ENCODE assay signal across 25 cellular contexts in the genomic region with DNA sequence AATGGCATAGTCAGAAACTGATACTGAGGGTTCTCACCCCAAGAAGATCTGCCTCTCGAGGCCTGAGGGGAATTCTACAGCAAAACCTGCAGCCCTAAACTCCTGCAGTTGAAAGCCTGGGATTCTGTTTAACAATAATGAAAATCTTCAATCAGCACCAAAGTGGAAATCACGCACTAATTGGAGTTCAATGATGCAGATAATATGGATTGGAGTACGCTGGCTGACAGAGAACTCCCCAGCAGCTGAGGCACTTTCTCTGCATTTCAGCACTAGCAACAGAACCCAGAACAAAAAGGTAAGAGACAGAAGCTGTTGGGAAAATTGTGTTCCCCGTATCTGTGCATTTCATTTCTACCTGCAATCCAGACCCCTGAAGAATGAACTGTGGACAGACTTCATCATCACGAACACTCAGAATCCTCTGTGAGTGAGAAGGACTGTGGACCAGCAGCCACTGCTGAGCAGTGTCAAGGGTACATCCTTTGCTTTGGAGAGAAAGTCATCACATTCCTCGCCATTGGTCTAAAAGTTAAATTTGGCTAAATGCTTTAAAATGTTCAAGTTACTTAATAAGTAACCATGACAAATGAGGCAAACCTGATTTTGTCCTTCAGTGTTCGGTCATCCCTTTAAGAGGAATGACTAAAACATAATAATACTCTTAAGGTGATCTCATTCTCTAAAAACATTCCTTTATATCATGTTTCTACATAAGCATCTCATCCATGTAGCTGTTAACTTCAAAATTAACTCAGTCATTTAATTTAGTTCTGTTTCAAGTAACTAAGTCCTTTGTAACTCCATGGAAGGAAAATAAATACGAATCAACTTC.
DNase-seq lines count a peak whose midpoint lies in the region; ATAC-seq and TF ChIP-seq lines count a peak whose summit lies in the region.
"Had no signal": no experiment of that assay in that cellular context is flagged by ENCODE, and none has a peak within 500 bp of the region (broad histone marks: within the 10 kb centered on the region; RNA-seq: fewer than 3 reads in every experiment).

No MANE protein-coding gene starts in this region.

- no peak overlapping the region for H3K27ac Mint-ChIP-seq in GM23338
- H3K27ac Mint-ChIP-seq in chondrocyte (ENCODE audit: unreplicated experiment) = peak overlapping the region; percentile 85
- H3K27ac Mint-ChIP-seq in immature natural killer cell = no peak overlapping the region
- H3K27ac Mint-ChIP-seq in naive thymus-derived CD8-positive, alpha-beta T cell = no peak overlapping the region
- H3K27ac Mint-ChIP-seq: activated naive CD4-positive, alpha-beta T cell treated with anti-CD3 and anti-CD28 coated beads, Interleukin-2, amount 50 U/mL, for 72 hours; activated T-helper 2 cell treated with anti-CD3 and anti-CD28 coated beads, Interferon-gamma antibody, Interleukin-2, Interleukin-4, amounts not matched to agents 10 μg/mL and 5 μg/mL and 100 μg/mL, durations not matched to agents 14 hours and 24 hours and 36 hours; CD14-positive monocyte; effector memory CD8-positive, alpha-beta T cell; stimulated activated naive CD8-positive, alpha-beta T cell treated with anti-CD3 and anti-CD28 coated beads, Interleukin-15, Interleukin-2, amounts not matched to agents 100 ng/mL and 50 ng/mL, for 24 hours had no signal

- POLR2A ChIA-PET in naive thymus-derived CD8-positive, alpha-beta T cell (lab: Charles Lee) = no interaction called here

- H3K36me3 Mint-ChIP-seq in GM23338 (ENCODE audit: low read depth) = peaks cover 20% of the 10 kb centered on the region
- H3K36me3 Mint-ChIP-seq in chondrocyte (ENCODE audit: low read depth) = no peaks in the 10 kb centered on the region
- no peaks in the 10 kb centered on the region for H3K36me3 Mint-ChIP-seq in immature natural killer cell
- H3K36me3 Mint-ChIP-seq in naive thymus-derived CD8-positive, alpha-beta T cell = peaks cover 0 to 6% (median 0%) of the 10 kb centered on the region in 3 donors
- H3K36me3 Mint-ChIP-seq: activated naive CD4-positive, alpha-beta T cell treated with anti-CD3 and anti-CD28 coated beads, Interleukin-2, amount 50 U/mL, for 72 hours; CD14-positive monocyte; IgD-negative memory B cell had no signal

- peak overlapping the region; percentile 47; the same call in 1 of the 2 replicates for H2AFZ ChIP-seq in GM23338

- no peak overlapping the region for H3K4me2 ChIP-seq in GM23338

- H3K9me2 ChIP-seq in GM23338 (ENCODE audit: insufficient read depth) = peaks cover 8% of the 10 kb centered on the region; the same call in 1 of the 2 replicates

- peaks cover 4% of the 10 kb centered on the region for H3K27me3 Mint-ChIP-seq in GM23338 (ENCODE audit: insufficient read depth, low read depth, poor library complexity)
- H3K27me3 Mint-ChIP-seq in chondrocyte (ENCODE audit: low read depth) = no peaks in the 10 kb centered on the region
- peaks cover 0 to 7% (median 0%) of the 10 kb centered on the region in 3 donors for H3K27me3 Mint-ChIP-seq in immature natural killer cell (ENCODE audit: low read depth in 3 of 3)
- peaks cover 0 to 16% (median 5%) of the 10 kb centered on the region in 5 donors for H3K27me3 Mint-ChIP-seq in naive thymus-derived CD8-positive, alpha-beta T cell

- H3F3A ChIP-seq in GM23338 (replicated peaks; ENCODE audit: low read depth) = no peaks in the 10 kb centered on the region

- H3K4me3 ChIP-seq in GM23338 (no peak overlapping the region), kidney epithelial cell (ENCODE audit: low read depth, low read length) (no peak overlapping the region)
- H3K4me3 ChIP-seq: esophagus muscularis mucosa, ovary, tibial artery had no signal

- no peak for ATAC-seq in GM23338
- ATAC-seq in naive thymus-derived CD8-positive, alpha-beta T cell = no peak
- ATAC-seq: activated naive CD4-positive, alpha-beta T cell treated with anti-CD3 and anti-CD28 coated beads, Interleukin-2, amount 50 U/mL, for 72 hours; effector memory CD8-positive, alpha-beta T cell; right cardiac atrium had no signal

- H4K20me1 ChIP-seq in GM23338 (replicated peaks; ENCODE audit: insufficient read depth) = no peaks in the 10 kb centered on the region

- H3K9me3 Mint-ChIP-seq in GM23338 = peaks cover 55% of the 10 kb centered on the region
- H3K9me3 Mint-ChIP-seq in chondrocyte (ENCODE audit: low read depth) = peaks cover 4% of the 10 kb centered on the region
- H3K9me3 Mint-ChIP-seq in immature natural killer cell = no peaks in the 10 kb centered on the region
- H3K9me3 Mint-ChIP-seq in naive thymus-derived CD8-positive, alpha-beta T cell = peaks cover 0 to 24% (median 2%) of the 10 kb centered on the region in 9 donors
- H3K9me3 Mint-ChIP-seq: activated T-helper 2 cell treated with anti-CD3 and anti-CD28 coated beads, Interferon-gamma antibody, Interleukin-2, Interleukin-4, amounts not matched to agents 10 μg/mL and 5 μg/mL and 100 μg/mL, durations not matched to agents 14 hours and 24 hours and 36 hours; effector memory CD8-positive, alpha-beta T cell had no signal

- H3K4me1 ChIP-seq in GM23338 (ENCODE audit: insufficient read depth) = no peaks in the 10 kb centered on the region
- H3K4me1 ChIP-seq: tibial artery had no signal

- no peak for DNase-seq in GM23338 (ENCODE audit: low spot score)
- no peak for DNase-seq in chondrocyte (ENCODE audit: low spot score)
- DNase-seq in kidney epithelial cell (ENCODE audit: low read depth) = peak; percentile 44
- peak; percentile 63 for DNase-seq in retina
- DNase-seq in NAMALWA (ENCODE audit: low spot score) = no peak
- DNase-seq in activated CD4-positive, alpha-beta T cell treated with anti-CD3 and anti-CD28 coated beads, Interleukin-2, amount 50 U/mL, for 1 hour = no peak
- DNase-seq in immature natural killer cell = no peak
- DNase-seq in naive thymus-derived CD8-positive, alpha-beta T cell = no peak
- DNase-seq: activated CD4-positive, alpha-beta T cell treated with anti-CD3 and anti-CD28 coated beads, Interleukin-2, amount 50 U/mL, for 4 hours; activated CD8-positive, alpha-beta memory T cell treated with anti-CD3 and anti-CD28 coated beads, Interleukin-2, amount 50 U/mL, for 4 hours; effector memory CD8-positive, alpha-beta T cell; left cardiac atrium; mesendoderm; NCI-H2081 treated with DMSO at 0.1 percent for 48 hours; NCI-H446 treated with DMSO at 0.1 percent for 48 hours; ovary; right cardiac atrium; T-helper 9 cell; tibial artery had no signal

- no peaks in the 10 kb centered on the region; the same call in 1 of the 2 replicates for H3K36me3 ChIP-seq in GM23338 (ENCODE audit: insufficient read depth)
- H3K36me3 ChIP-seq in kidney epithelial cell (ENCODE audit: control insufficient read depth, insufficient read depth, low read length) = no peaks in the 10 kb centered on the region
- H3K36me3 ChIP-seq: esophagus muscularis mucosa, ovary, tibial artery had no signal

- TF ChIP-seq CTCF in GM23338 (conservative IDR thresholded peaks at IDR 0.05; ENCODE audit: low read depth in 2 of 2) (no peak), chondrocyte (IDR thresholded peaks at IDR 0.05) (no peak), kidney epithelial cell (IDR thresholded peaks at IDR 0.05; ENCODE audit: insufficient read depth, low read length, poor library complexity, severe bottlenecking) (no peak)

- H3K27me3 ChIP-seq in GM23338 (ENCODE audit: insufficient read depth) (no peaks in the 10 kb centered on the region), kidney epithelial cell (ENCODE audit: control insufficient read depth, insufficient read depth, low read length) (no peaks in the 10 kb centered on the region)
- H3K27me3 ChIP-seq: esophagus muscularis mucosa, ovary, tibial artery had no signal

- no peaks in the 10 kb centered on the region for H3K79me2 ChIP-seq in GM23338 (replicated peaks; ENCODE audit: insufficient read depth)

- H3K4me1 Mint-ChIP-seq in GM23338 (no peaks in the 10 kb centered on the region), chondrocyte (ENCODE audit: low read depth) (peaks cover 25% of the 10 kb centered on the region), immature natural killer cell (no peaks in the 10 kb centered on the region)
- H3K4me1 Mint-ChIP-seq in naive thymus-derived CD8-positive, alpha-beta T cell = no peaks in the 10 kb centered on the region
- H3K4me1 Mint-ChIP-seq: CD14-positive monocyte, IgD-negative memory B cell had no signal

- H3K4me3 Mint-ChIP-seq in GM23338 (no peak overlapping the region), chondrocyte (ENCODE audit: unreplicated experiment) (no peak overlapping the region), immature natural killer cell (no peak overlapping the region)
- no peak overlapping the region for H3K4me3 Mint-ChIP-seq in naive thymus-derived CD8-positive, alpha-beta T cell
- H3K4me3 Mint-ChIP-seq: CD14-positive monocyte; effector memory CD8-positive, alpha-beta T cell; IgD-negative memory B cell; stimulated activated naive CD8-positive, alpha-beta T cell treated with anti-CD3 and anti-CD28 coated beads, Interleukin-15, Interleukin-2, amounts not matched to agents 100 ng/mL and 50 ng/mL, for 24 hours had no signal

- no peak overlapping the region for H3K27ac ChIP-seq in GM23338 (ENCODE audit: low read depth)
- H3K27ac ChIP-seq: ovary, tibial artery had no signal

TF ChIP-seq in GM23338, 12 proteins besides CTCF, POLR2A, EP300 and RAD21 (continues in another document):
- TF ChIP-seq CREB1 (CRISPR knock-in tag; IDR thresholded peaks at IDR 0.05; ENCODE audit: low read depth) = no peak
- TF ChIP-seq, protein P1, sequence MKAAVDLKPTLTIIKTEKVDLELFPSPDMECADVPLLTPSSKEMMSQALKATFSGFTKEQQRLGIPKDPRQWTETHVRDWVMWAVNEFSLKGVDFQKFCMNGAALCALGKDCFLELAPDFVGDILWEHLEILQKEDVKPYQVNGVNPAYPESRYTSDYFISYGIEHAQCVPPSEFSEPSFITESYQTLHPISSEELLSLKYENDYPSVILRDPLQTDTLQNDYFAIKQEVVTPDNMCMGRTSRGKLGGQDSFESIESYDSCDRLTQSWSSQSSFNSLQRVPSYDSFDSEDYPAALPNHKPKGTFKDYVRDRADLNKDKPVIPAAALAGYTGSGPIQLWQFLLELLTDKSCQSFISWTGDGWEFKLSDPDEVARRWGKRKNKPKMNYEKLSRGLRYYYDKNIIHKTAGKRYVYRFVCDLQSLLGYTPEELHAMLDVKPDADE (IDR thresholded peaks at IDR 0.05) = no peak

Comparison
In these comparisons a context has a peak if more than half of its experiments do, and no peak if none do; other contexts are left out.
1. DNase-seq: peak in kidney epithelial cell (single experiment) and retina (single experiment); none in GM23338 (single experiment), chondrocyte (single experiment), NAMALWA (single experiment), activated CD4-positive, alpha-beta T cell treated with anti-CD3 and anti-CD28 coated beads, Interleukin-2, amount 50 U/mL, for 1 hour (single experiment), immature natural killer cell (0 of 3) and naive thymus-derived CD8-positive, alpha-beta T cell (0 of 10).